In genomic region chr17:79993390-79994221, GRCh38 we compare ENCODE assay signal across 1 cellular context.
TF ChIP-seq lines count a peak whose summit lies in the region.

No MANE protein-coding gene starts in this region.

TF ChIP-seq in HepG2, 621 proteins besides CTCF, POLR2A, EP300 and RAD21 (continued from another document and continues in another):
- TF ChIP-seq, protein P1, sequence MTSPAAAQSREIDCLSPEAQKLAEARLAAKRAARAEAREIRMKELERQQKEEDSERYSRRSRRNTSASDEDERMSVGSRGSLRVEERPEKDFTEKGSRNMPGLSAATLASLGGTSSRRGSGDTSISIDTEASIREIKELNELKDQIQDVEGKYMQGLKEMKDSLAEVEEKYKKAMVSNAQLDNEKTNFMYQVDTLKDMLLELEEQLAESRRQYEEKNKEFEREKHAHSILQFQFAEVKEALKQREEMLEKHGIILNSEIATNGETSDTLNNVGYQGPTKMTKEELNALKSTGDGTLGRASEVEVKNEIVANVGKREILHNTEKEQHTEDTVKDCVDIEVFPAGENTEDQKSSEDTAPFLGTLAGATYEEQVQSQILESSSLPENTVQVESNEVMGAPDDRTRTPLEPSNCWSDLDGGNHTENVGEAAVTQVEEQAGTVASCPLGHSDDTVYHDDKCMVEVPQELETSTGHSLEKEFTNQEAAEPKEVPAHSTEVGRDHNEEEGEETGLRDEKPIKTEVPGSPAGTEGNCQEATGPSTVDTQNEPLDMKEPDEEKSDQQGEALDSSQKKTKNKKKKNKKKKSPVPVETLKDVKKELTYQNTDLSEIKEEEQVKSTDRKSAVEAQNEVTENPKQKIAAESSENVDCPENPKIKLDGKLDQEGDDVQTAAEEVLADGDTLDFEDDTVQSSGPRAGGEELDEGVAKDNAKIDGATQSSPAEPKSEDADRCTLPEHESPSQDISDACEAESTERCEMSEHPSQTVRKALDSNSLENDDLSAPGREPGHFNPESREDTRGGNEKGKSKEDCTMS (CRISPR knock-in tag; conservative IDR thresholded peaks at IDR 0.05), result 0 out of 2 replicates have a peak, but pooled peaks have one; percentile 40
- TF ChIP-seq, protein P2, sequence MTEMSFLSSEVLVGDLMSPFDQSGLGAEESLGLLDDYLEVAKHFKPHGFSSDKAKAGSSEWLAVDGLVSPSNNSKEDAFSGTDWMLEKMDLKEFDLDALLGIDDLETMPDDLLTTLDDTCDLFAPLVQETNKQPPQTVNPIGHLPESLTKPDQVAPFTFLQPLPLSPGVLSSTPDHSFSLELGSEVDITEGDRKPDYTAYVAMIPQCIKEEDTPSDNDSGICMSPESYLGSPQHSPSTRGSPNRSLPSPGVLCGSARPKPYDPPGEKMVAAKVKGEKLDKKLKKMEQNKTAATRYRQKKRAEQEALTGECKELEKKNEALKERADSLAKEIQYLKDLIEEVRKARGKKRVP (CRISPR knock-in tag; IDR thresholded peaks at IDR 0.05), result peak; percentile 97 to 100
- no peak for TF ChIP-seq NFYC (CRISPR knock-in tag; IDR thresholded peaks at IDR 0.05)
- TF ChIP-seq ZNF776 (CRISPR knock-in tag; IDR thresholded peaks at IDR 0.05), result no peak; the same call in 1 of the 2 replicates
- TF ChIP-seq, protein P3, sequence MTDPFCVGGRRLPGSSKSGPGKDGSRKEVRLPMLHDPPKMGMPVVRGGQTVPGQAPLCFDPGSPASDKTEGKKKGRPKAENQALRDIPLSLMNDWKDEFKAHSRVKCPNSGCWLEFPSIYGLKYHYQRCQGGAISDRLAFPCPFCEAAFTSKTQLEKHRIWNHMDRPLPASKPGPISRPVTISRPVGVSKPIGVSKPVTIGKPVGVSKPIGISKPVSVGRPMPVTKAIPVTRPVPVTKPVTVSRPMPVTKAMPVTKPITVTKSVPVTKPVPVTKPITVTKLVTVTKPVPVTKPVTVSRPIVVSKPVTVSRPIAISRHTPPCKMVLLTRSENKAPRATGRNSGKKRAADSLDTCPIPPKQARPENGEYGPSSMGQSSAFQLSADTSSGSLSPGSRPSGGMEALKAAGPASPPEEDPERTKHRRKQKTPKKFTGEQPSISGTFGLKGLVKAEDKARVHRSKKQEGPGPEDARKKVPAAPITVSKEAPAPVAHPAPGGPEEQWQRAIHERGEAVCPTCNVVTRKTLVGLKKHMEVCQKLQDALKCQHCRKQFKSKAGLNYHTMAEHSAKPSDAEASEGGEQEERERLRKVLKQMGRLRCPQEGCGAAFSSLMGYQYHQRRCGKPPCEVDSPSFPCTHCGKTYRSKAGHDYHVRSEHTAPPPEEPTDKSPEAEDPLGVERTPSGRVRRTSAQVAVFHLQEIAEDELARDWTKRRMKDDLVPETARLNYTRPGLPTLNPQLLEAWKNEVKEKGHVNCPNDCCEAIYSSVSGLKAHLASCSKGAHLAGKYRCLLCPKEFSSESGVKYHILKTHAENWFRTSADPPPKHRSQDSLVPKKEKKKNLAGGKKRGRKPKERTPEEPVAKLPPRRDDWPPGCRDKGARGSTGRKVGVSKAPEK (CRISPR knock-in tag; IDR thresholded peaks at IDR 0.05; ENCODE audit: borderline replicate concordance), result peak; percentile 99; the same call in 1 of the 2 replicates
- TF ChIP-seq ZSCAN25 (CRISPR knock-in tag; IDR thresholded peaks at IDR 0.05), result peak; percentile 92
- 0 out of 2 replicates have a peak, but pooled peaks have one; percentile 79 for TF ChIP-seq ZNF570 (CRISPR knock-in tag; IDR thresholded peaks at IDR 0.05; ENCODE audit: borderline replicate concordance)
- TF ChIP-seq ZNF547 (CRISPR knock-in tag; IDR thresholded peaks at IDR 0.05), result peak; percentile 83; the same call in 1 of the 2 replicates
- TF ChIP-seq KLF11 (CRISPR knock-in tag; IDR thresholded peaks at IDR 0.05), result peak; percentile 76
- TF ChIP-seq, protein P4, sequence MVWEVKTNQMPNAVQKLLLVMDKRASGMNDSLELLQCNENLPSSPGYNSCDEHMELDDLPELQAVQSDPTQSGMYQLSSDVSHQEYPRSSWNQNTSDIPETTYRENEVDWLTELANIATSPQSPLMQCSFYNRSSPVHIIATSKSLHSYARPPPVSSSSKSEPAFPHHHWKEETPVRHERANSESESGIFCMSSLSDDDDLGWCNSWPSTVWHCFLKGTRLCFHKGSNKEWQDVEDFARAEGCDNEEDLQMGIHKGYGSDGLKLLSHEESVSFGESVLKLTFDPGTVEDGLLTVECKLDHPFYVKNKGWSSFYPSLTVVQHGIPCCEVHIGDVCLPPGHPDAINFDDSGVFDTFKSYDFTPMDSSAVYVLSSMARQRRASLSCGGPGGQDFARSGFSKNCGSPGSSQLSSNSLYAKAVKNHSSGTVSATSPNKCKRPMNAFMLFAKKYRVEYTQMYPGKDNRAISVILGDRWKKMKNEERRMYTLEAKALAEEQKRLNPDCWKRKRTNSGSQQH (CRISPR knock-in tag; IDR thresholded peaks at IDR 0.05; ENCODE audit: low read depth), result peak; percentile 90; the same call in 1 of the 2 replicates
- 0 out of 2 replicates have a peak, but pooled peaks have one; percentile 80 for TF ChIP-seq DMTF1 (CRISPR knock-in tag; IDR thresholded peaks at IDR 0.05)
- TF ChIP-seq GZF1 (CRISPR knock-in tag; IDR thresholded peaks at IDR 0.05), result peak; percentile 82
- peak; percentile 99 for TF ChIP-seq ZNF605 (CRISPR knock-in tag; IDR thresholded peaks at IDR 0.05)
- peak; percentile 96 for TF ChIP-seq ZNF543 (CRISPR knock-in tag; IDR thresholded peaks at IDR 0.05)
- TF ChIP-seq, protein P5, sequence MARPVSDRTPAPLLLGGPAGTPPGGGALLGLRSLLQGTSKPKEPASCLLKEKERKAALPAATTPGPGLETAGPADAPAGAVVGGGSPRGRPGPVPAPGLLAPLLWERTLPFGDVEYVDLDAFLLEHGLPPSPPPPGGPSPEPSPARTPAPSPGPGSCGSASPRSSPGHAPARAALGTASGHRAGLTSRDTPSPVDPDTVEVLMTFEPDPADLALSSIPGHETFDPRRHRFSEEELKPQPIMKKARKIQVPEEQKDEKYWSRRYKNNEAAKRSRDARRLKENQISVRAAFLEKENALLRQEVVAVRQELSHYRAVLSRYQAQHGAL (CRISPR knock-in tag; IDR thresholded peaks at IDR 0.05; ENCODE audit: not compliant biosample characterization), result peak; percentile 94
- TF ChIP-seq, protein P6, sequence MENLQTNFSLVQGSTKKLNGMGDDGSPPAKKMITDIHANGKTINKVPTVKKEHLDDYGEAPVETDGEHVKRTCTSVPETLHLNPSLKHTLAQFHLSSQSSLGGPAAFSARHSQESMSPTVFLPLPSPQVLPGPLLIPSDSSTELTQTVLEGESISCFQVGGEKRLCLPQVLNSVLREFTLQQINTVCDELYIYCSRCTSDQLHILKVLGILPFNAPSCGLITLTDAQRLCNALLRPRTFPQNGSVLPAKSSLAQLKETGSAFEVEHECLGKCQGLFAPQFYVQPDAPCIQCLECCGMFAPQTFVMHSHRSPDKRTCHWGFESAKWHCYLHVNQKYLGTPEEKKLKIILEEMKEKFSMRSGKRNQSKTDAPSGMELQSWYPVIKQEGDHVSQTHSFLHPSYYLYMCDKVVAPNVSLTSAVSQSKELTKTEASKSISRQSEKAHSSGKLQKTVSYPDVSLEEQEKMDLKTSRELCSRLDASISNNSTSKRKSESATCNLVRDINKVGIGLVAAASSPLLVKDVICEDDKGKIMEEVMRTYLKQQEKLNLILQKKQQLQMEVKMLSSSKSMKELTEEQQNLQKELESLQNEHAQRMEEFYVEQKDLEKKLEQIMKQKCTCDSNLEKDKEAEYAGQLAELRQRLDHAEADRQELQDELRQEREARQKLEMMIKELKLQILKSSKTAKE (CRISPR knock-in tag; IDR thresholded peaks at IDR 0.05; ENCODE audit: borderline replicate concordance), result peak; percentile 97
- peak; percentile 88; the same call in 1 of the 2 replicates for TF ChIP-seq MAF1 (CRISPR knock-in tag; IDR thresholded peaks at IDR 0.05; ENCODE audit: borderline replicate concordance)
- peak; percentile 99 for TF ChIP-seq SALL1 (CRISPR knock-in tag; IDR thresholded peaks at IDR 0.05)
- peak; percentile 90 for TF ChIP-seq HMG20A (CRISPR knock-in tag; IDR thresholded peaks at IDR 0.05; ENCODE audit: borderline replicate concordance)
- TF ChIP-seq SRY (CRISPR knock-in tag; IDR thresholded peaks at IDR 0.05), result 0 out of 2 replicates have a peak, but pooled peaks have one; percentile 43
- TF ChIP-seq ZC3H4 (CRISPR knock-in tag; IDR thresholded peaks at IDR 0.05; ENCODE audit: borderline replicate concordance), result no peak
- peak; percentile 97 for TF ChIP-seq PITX1 (CRISPR knock-in tag; IDR thresholded peaks at IDR 0.05)
- no peak for TF ChIP-seq SOX6 (IDR thresholded peaks at IDR 0.05)
- TF ChIP-seq SOX6 (CRISPR knock-in tag; IDR thresholded peaks at IDR 0.05), result peak; percentile 99
- TF ChIP-seq, protein P7, sequence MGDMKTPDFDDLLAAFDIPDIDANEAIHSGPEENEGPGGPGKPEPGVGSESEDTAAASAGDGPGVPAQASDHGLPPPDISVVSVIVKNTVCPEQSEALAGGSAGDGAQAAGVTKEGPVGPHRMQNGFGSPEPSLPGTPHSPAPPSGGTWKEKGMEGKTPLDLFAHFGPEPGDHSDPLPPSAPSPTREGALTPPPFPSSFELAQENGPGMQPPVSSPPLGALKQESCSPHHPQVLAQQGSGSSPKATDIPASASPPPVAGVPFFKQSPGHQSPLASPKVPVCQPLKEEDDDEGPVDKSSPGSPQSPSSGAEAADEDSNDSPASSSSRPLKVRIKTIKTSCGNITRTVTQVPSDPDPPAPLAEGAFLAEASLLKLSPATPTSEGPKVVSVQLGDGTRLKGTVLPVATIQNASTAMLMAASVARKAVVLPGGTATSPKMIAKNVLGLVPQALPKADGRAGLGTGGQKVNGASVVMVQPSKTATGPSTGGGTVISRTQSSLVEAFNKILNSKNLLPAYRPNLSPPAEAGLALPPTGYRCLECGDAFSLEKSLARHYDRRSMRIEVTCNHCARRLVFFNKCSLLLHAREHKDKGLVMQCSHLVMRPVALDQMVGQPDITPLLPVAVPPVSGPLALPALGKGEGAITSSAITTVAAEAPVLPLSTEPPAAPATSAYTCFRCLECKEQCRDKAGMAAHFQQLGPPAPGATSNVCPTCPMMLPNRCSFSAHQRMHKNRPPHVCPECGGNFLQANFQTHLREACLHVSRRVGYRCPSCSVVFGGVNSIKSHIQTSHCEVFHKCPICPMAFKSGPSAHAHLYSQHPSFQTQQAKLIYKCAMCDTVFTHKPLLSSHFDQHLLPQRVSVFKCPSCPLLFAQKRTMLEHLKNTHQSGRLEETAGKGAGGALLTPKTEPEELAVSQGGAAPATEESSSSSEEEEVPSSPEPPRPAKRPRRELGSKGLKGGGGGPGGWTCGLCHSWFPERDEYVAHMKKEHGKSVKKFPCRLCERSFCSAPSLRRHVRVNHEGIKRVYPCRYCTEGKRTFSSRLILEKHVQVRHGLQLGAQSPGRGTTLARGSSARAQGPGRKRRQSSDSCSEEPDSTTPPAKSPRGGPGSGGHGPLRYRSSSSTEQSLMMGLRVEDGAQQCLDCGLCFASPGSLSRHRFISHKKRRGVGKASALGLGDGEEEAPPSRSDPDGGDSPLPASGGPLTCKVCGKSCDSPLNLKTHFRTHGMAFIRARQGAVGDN (CRISPR knock-in tag; IDR thresholded peaks at IDR 0.05), result peak; percentile 99
- peak; percentile 66; the same call in 1 of the 2 replicates for TF ChIP-seq ZBTB42 (CRISPR knock-in tag; IDR thresholded peaks at IDR 0.05)
- peak; percentile 83; the same call in 1 of the 2 replicates for TF ChIP-seq ZNF383 (CRISPR knock-in tag; IDR thresholded peaks at IDR 0.05; ENCODE audit: borderline replicate concordance)
- TF ChIP-seq RERE (CRISPR knock-in tag; IDR thresholded peaks at IDR 0.05; ENCODE audit: low read depth), result peak; percentile 93
- 0 out of 2 replicates have a peak, but pooled peaks have one; percentile 57 for TF ChIP-seq TP53 (CRISPR knock-in tag; conservative IDR thresholded peaks at IDR 0.05)
- TF ChIP-seq, protein P8, sequence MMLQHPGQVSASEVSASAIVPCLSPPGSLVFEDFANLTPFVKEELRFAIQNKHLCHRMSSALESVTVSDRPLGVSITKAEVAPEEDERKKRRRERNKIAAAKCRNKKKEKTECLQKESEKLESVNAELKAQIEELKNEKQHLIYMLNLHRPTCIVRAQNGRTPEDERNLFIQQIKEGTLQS (CRISPR knock-in tag; IDR thresholded peaks at IDR 0.05), result peak; percentile 100
- peak; percentile 85 for TF ChIP-seq ZNF317 (CRISPR knock-in tag; IDR thresholded peaks at IDR 0.05)
